Comparison of ENCODE assay signal across 19 cellular contexts in genomic region chrX:111376897-111377601, GRCh38. TPM values are rescaled to one million over a fixed set of nuclear protein-coding genes. Genes with fewer than 3 reads are reported as not detected.
DNase-seq lines count a peak whose midpoint lies in the region; ATAC-seq and TF ChIP-seq lines count a peak whose summit lies in the region.
"Had no signal": no experiment of that assay in that cellular context is flagged by ENCODE, and none has a peak within 500 bp of the region (broad histone marks: within the 10 kb centered on the region; RNA-seq: fewer than 3 reads in every experiment).

No MANE protein-coding gene starts in this region.

- no peaks in the 10 kb centered on the region for H3K9me3 ChIP-seq in NT2/D1 (ENCODE audit: insufficient read depth, low read length)
- H3K9me3 ChIP-seq: breast epithelium, upper lobe of right lung had no signal

- no peaks in the 10 kb centered on the region for H3K36me3 ChIP-seq in NT2/D1 (ENCODE audit: insufficient read depth, insufficient read length, low read length)
- H3K36me3 ChIP-seq: breast epithelium, upper lobe of right lung had no signal

- H3K9me3 Mint-ChIP-seq in stimulated activated naive CD8-positive, alpha-beta T cell treated with anti-CD3 and anti-CD28 coated beads, Interleukin-15, amount 100 ng/mL, for 72 hours = no peaks in the 10 kb centered on the region
- H3K9me3 Mint-ChIP-seq: nephron progenitor cell; T-helper 2 cell treated with Interferon-gamma antibody and Interleukin-4, amounts not matched to agents 5 μg/mL and 100 μg/mL, for 36 hours had no signal

- no peak overlapping the region for H3K4me3 ChIP-seq in NT2/D1 (ENCODE audit: insufficient read length, low read depth)
- H3K4me3 ChIP-seq: breast epithelium, dorsolateral prefrontal cortex, upper lobe of right lung had no signal

- no peak for TF ChIP-seq CTCF in omental fat pad (IDR thresholded peaks at IDR 0.05)

- no peak for ATAC-seq in stimulated activated naive CD8-positive, alpha-beta T cell treated with anti-CD3 and anti-CD28 coated beads, Interleukin-15, amount 100 ng/mL, for 72 hours
- no peak for ATAC-seq in omental fat pad (ENCODE audit: low FRiP score)
- ATAC-seq: sciatic nerve, upper lobe of right lung had no signal

- no peak overlapping the region for H3K27ac Mint-ChIP-seq in stimulated activated naive CD8-positive, alpha-beta T cell treated with anti-CD3 and anti-CD28 coated beads, Interleukin-15, amount 100 ng/mL, for 72 hours
- H3K27ac Mint-ChIP-seq: activated naive CD8-positive, alpha-beta T cell; nephron progenitor cell; T-helper 2 cell treated with Interferon-gamma antibody and Interleukin-4, amounts not matched to agents 5 μg/mL and 100 μg/mL, for 36 hours had no signal

- H3K4me1 ChIP-seq in NT2/D1 (ENCODE audit: insufficient read depth, insufficient read length) = peaks cover 2% of the 10 kb centered on the region
- H3K4me1 ChIP-seq: breast epithelium, upper lobe of right lung had no signal

- H3K4me1 Mint-ChIP-seq in stimulated activated naive CD8-positive, alpha-beta T cell treated with anti-CD3 and anti-CD28 coated beads, Interleukin-15, amount 100 ng/mL, for 72 hours = no peaks in the 10 kb centered on the region

- no peaks in the 10 kb centered on the region for H3K27me3 ChIP-seq in NT2/D1 (ENCODE audit: insufficient read depth, insufficient read length)
- H3K27me3 ChIP-seq: upper lobe of right lung had no signal

- peak; percentile 77 for DNase-seq in DMS79 treated with DMSO at 0.1 percent for 48 hours (lab: John Stamatoyannopoulos, UW)
- peak; percentile 89 for DNase-seq in NCI-H2081 treated with DMSO at 0.1 percent for 48 hours (lab: John Stamatoyannopoulos, UW)
- peak; percentile 22 for DNase-seq in NT2/D1 (ENCODE audit: low read depth, low spot score)
- peak; percentile 67 for DNase-seq in islet precursor cell
- no peak for DNase-seq in stimulated activated naive CD8-positive, alpha-beta T cell treated with anti-CD3 and anti-CD28 coated beads, Interleukin-15, amount 100 ng/mL, for 72 hours
- DNase-seq in inferior parietal cortex (ENCODE audit: extremely low spot score) = no peak
- no peak for DNase-seq in DMS114 treated with DMSO at 0.1 percent for 48 hours (lab: John Stamatoyannopoulos, UW; ENCODE audit: unreplicated experiment)
- DNase-seq in omental fat pad (ENCODE audit: low spot score) = no peak
- DNase-seq: activated CD4-positive, alpha-beta T cell treated with anti-CD3 and anti-CD28 coated beads for 1 hour; dorsolateral prefrontal cortex; nephron progenitor cell; stimulated activated CD4-positive, alpha-beta T cell treated with anti-CD3 and anti-CD28 coated beads, Interleukin-2, amount 100 ng/mL, for 48 hours; upper lobe of right lung had no signal

- no peak overlapping the region for H3K9ac ChIP-seq in NT2/D1 (ENCODE audit: insufficient read length, low read depth)

- H3K4me3 Mint-ChIP-seq in stimulated activated naive CD8-positive, alpha-beta T cell treated with anti-CD3 and anti-CD28 coated beads, Interleukin-15, amount 100 ng/mL, for 72 hours = no peak overlapping the region
- H3K4me3 Mint-ChIP-seq: activated naive CD8-positive, alpha-beta T cell; nephron progenitor cell; T-helper 2 cell treated with Interferon-gamma antibody and Interleukin-4, amounts not matched to agents 5 μg/mL and 100 μg/mL, for 36 hours had no signal

- H3K27me3 Mint-ChIP-seq in stimulated activated naive CD8-positive, alpha-beta T cell treated with anti-CD3 and anti-CD28 coated beads, Interleukin-15, amount 100 ng/mL, for 72 hours = no peaks in the 10 kb centered on the region
- H3K27me3 Mint-ChIP-seq: activated naive CD8-positive, alpha-beta T cell had no signal

RNA-seq across cellular contexts. Expression of gene DCX, which starts 34.9 kb away (rescaled TPM):
- total RNA-seq in omental fat pad = not detected
- total RNA-seq: lung microvascular endothelial cell, MCF 10A, sciatic nerve, upper lobe of right lung had no signal

Comparison
In these comparisons a context has a peak if more than half of its experiments do, and no peak if none do; other contexts are left out.
1. DNase-seq: peak in DMS79 treated with DMSO at 0.1 percent for 48 hours (single experiment), NCI-H2081 treated with DMSO at 0.1 percent for 48 hours (single experiment), NT2/D1 (single experiment) and islet precursor cell (single experiment); none in stimulated activated naive CD8-positive, alpha-beta T cell treated with anti-CD3 and anti-CD28 coated beads, Interleukin-15, amount 100 ng/mL, for 72 hours (0 of 2), inferior parietal cortex (single experiment), DMS114 treated with DMSO at 0.1 percent for 48 hours (single experiment) and omental fat pad (single experiment).